Comparison of ENCODE assay signal across 8 cellular contexts in the genomic region with DNA sequence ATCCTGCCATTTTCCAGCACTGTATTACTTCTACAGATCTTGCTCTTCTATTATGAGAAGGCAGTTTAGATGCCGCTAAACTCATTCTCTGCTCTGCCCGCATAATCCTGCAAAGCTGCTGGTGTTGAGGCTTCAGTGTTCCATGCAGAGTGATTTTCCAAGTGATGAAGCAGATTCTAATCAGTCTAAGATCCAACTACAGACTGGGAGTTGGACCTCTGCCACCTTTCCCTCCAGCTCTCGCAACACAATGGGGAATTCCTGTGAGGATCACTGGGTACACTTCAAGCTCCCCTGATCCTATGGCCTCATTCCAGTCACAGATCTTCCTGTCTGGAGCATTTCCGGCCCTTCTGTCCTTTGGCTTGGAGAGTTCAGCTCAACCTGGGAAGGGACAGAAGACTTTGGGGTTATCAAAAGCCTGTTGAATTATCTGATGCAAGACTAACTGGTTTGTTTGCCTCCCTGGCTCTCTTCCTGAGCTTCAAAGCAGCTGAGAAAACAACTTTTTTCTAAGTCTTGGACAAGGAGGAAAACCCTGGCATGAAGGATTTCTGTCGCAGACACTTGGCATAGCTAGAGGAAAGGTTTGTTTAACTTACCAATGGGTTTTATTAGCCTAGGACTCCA.
A peak's percentile ranks its signal among the peaks of the same experiment; 100 is the strongest.
DNase-seq lines count a peak whose midpoint lies in the region; ATAC-seq and TF ChIP-seq lines count a peak whose summit lies in the region.

No MANE protein-coding gene starts in this region.

- no peak overlapping the region for H3K4me3 ChIP-seq in gastrocnemius medialis

- H3K27me3 ChIP-seq in gastrocnemius medialis, result no peaks in the 10 kb centered on the region

- H3K27ac Mint-ChIP-seq in activated CD4-positive, alpha-beta T cell treated with anti-CD3 and anti-CD28 coated beads for 36 hours, result no peak overlapping the region

- DNase-seq in ELF-1 (ENCODE audit: low read depth, low spot score) (peak; percentile 41), RPMI7951 (ENCODE audit: low read depth) (peak; percentile 100), glomerular endothelial cell (ENCODE audit: extremely low read depth, low read depth, low spot score) (peak; percentile 97), gastrocnemius medialis (peak; percentile 39 to 64), SK-N-DZ (ENCODE audit: low spot score) (no peak), NCI-H526 treated with DMSO at 0.1 percent for 48 hours (lab: John Stamatoyannopoulos, UW) (no peak)
- DNase-seq in activated CD4-positive, alpha-beta T cell treated with anti-CD3 and anti-CD28 coated beads for 36 hours, result no peak

- H3K36me3 ChIP-seq in gastrocnemius medialis, result no peaks in the 10 kb centered on the region

- CTCF ChIA-PET in activated CD4-positive, alpha-beta T cell treated with anti-CD3 and anti-CD28 coated beads for 36 hours (lab: Charles Lee), result interaction anchor here (0.6 to 1.1 kb wide), 3 partner anchors 8 to 68 kb away, joined by 3 read pairs; no protein-coding TSS in a partner anchor

- in situ Hi-C loops in gastrocnemius medialis (cut with MboI; ENCODE audit: low sequenced_read_pairs in 4 of 4), result loop anchor here in 1 of 4 donors (10.0 kb wide), 1 partner anchor 86 kb away; no protein-coding TSS in a partner anchor

- no peaks in the 10 kb centered on the region for H3K9me3 ChIP-seq in gastrocnemius medialis

- H3K36me3 Mint-ChIP-seq in activated CD4-positive, alpha-beta T cell treated with anti-CD3 and anti-CD28 coated beads for 36 hours (ENCODE audit: low read depth), result peaks cover 5% of the 10 kb centered on the region

- no peak for TF ChIP-seq CTCF in gastrocnemius medialis (IDR thresholded peaks at IDR 0.05 in 4 of 5, conservative IDR thresholded peaks at IDR 0.05 in 1 of 5)

- ATAC-seq in gastrocnemius medialis (peak; percentile 10 to 26), HG03457 (IDR thresholded peaks at IDR 0.05; ENCODE audit: unreplicated experiment) (no peak)
- no peak for ATAC-seq in activated CD4-positive, alpha-beta T cell treated with anti-CD3 and anti-CD28 coated beads for 36 hours

- H3K4me1 Mint-ChIP-seq in activated CD4-positive, alpha-beta T cell treated with anti-CD3 and anti-CD28 coated beads for 36 hours, result peaks cover 3% of the 10 kb centered on the region

- H3K4me1 ChIP-seq in gastrocnemius medialis, result peaks cover 24 to 28% of the 10 kb centered on the region in 2 donors

- no peak for TF ChIP-seq POLR2A in gastrocnemius medialis (IDR thresholded peaks at IDR 0.05)

- H3K4me3 Mint-ChIP-seq in activated CD4-positive, alpha-beta T cell treated with anti-CD3 and anti-CD28 coated beads for 36 hours, result no peak overlapping the region

- intact Hi-C loops in gastrocnemius medialis (cut with DNase I; ENCODE audit: low total_unique reads), result no loop called here
- intact Hi-C loops in activated CD4-positive, alpha-beta T cell treated with anti-CD3 and anti-CD28 coated beads for 36 hours (cut with DNase I, micrococcal nuclease), result no loop called here

- H3K27me3 Mint-ChIP-seq in activated CD4-positive, alpha-beta T cell treated with anti-CD3 and anti-CD28 coated beads for 36 hours, result no peaks in the 10 kb centered on the region

- peak overlapping the region; percentile 71 to 81 (median 76) for H3K27ac ChIP-seq in gastrocnemius medialis

- POLR2A ChIA-PET in activated CD4-positive, alpha-beta T cell treated with anti-CD3 and anti-CD28 coated beads for 36 hours (lab: Charles Lee), result no interaction called here

- H3K9me3 Mint-ChIP-seq in activated CD4-positive, alpha-beta T cell treated with anti-CD3 and anti-CD28 coated beads for 36 hours (ENCODE audit: low read depth), result peaks cover 9% of the 10 kb centered on the region

Comparison
In these comparisons a context has a peak if more than half of its experiments do, and no peak if none do; other contexts are left out.
1. DNase-seq: peak in ELF-1 (single experiment), RPMI7951 (single experiment), glomerular endothelial cell (single experiment) and gastrocnemius medialis (2 of 2); none in activated CD4-positive, alpha-beta T cell treated with anti-CD3 and anti-CD28 coated beads for 36 hours (single experiment), SK-N-DZ (single experiment) and NCI-H526 treated with DMSO at 0.1 percent for 48 hours (single experiment).
2. ATAC-seq: peak in gastrocnemius medialis (2 of 2); none in HG03457 (single experiment) and activated CD4-positive, alpha-beta T cell treated with anti-CD3 and anti-CD28 coated beads for 36 hours (single experiment).